In the genomic region with DNA sequence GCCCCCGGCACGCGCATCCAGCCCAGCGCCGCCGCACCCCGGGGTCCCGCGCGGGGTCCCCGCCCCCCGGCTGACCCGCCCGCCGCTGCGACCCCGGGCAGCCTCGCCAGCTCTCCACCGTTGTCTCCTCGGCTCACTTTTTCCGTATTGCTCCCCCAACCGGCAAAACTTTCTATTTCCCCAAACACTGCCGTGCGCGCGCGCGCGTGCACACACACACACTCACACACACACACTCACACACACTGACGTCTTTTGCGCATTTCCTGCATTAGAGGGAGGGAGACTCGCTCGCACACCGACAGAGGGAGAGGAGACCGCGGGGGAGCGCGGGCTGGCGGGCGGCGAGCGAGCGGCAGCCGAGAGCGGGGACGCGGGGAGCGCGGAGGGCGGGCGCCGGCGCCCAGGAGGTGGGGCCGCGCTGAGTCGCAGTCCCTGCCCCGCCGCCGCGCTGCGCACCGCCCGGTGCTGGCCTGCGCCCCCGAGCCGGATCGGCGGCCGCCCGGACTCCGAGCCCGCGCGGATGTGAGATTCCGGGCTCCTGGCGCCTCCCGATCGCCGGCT, we compare ENCODE assay signal across 1 cellular context.
TF ChIP-seq lines count a peak whose summit lies in the region.

No MANE protein-coding gene starts in this region.

TF ChIP-seq in K562, 482 proteins besides CTCF, POLR2A, EP300 and RAD21 (continued from another document and continues in another):
- TF ChIP-seq, protein P1, sequence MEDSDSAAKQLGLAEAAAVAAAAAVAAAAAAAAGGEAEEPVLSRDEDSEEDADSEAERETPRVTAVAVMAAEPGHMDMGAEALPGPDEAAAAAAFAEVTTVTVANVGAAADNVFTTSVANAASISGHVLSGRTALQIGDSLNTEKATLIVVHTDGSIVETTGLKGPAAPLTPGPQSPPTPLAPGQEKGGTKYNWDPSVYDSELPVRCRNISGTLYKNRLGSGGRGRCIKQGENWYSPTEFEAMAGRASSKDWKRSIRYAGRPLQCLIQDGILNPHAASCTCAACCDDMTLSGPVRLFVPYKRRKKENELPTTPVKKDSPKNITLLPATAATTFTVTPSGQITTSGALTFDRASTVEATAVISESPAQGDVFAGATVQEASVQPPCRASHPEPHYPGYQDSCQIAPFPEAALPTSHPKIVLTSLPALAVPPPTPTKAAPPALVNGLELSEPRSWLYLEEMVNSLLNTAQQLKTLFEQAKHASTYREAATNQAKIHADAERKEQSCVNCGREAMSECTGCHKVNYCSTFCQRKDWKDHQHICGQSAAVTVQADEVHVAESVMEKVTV (CRISPR knock-in tag; IDR thresholded peaks at IDR 0.05) = no peak
- TF ChIP-seq, protein P2, sequence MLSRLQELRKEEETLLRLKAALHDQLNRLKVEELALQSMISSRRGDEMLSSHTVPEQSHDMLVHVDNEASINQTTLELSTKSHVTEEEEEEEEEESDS (CRISPR knock-in tag; IDR thresholded peaks at IDR 0.05) = no peak
- peak; percentile 33; the same call in 1 of the 2 replicates for TF ChIP-seq L3MBTL2 (IDR thresholded peaks at IDR 0.05)
- peak; percentile 52 for TF ChIP-seq BHLHE40 (IDR thresholded peaks at IDR 0.05; ENCODE audit: low read length)
- TF ChIP-seq DMBX1 (CRISPR knock-in tag; IDR thresholded peaks at IDR 0.05; ENCODE audit: borderline replicate concordance) = no peak; the same call in 1 of the 2 replicates
- TF ChIP-seq ZNF311 (CRISPR knock-in tag; IDR thresholded peaks at IDR 0.05) = 0 out of 2 replicates have a peak, but pooled peaks have one; percentile 32
- TF ChIP-seq SAFB2 (IDR thresholded peaks at IDR 0.05; ENCODE audit: borderline replicate concordance, low read depth, low read length, severe bottlenecking) = no peak
- TF ChIP-seq CHD1 (IDR thresholded peaks at IDR 0.05; ENCODE audit: low read length) = no peak
- TF ChIP-seq NCOA2 (IDR thresholded peaks at IDR 0.05; ENCODE audit: partially characterized antibody in 2 of 2) = no peak
- no peak for TF ChIP-seq RBM14 (IDR thresholded peaks at IDR 0.05; ENCODE audit: borderline replicate concordance, insufficient read depth, low read depth, low read length)
- no peak for TF ChIP-seq KLF16 (IDR thresholded peaks at IDR 0.05)
- no peak for TF ChIP-seq KDM5B (IDR thresholded peaks at IDR 0.05; ENCODE audit: insufficient replicate concordance, low read depth, low read length)
- no peak for TF ChIP-seq TEAD2 (tag; IDR thresholded peaks at IDR 0.05)
- 0 out of 2 replicates have a peak, but pooled peaks have one; percentile 9 for TF ChIP-seq TCF3 (CRISPR knock-in tag; IDR thresholded peaks at IDR 0.05)
- no peak for TF ChIP-seq KAT8 (IDR thresholded peaks at IDR 0.05; ENCODE audit: low read depth)
- no peak for TF ChIP-seq IRF2 (CRISPR knock-in tag; IDR thresholded peaks at IDR 0.05)
- TF ChIP-seq GATAD2B (IDR thresholded peaks at IDR 0.05; ENCODE audit: borderline replicate concordance) = 0 out of 2 replicates have a peak, but pooled peaks have one; percentile 26
- no peak for TF ChIP-seq ZNF316 (IDR thresholded peaks at IDR 0.05)
- TF ChIP-seq ZNF408 (CRISPR knock-in tag; IDR thresholded peaks at IDR 0.05; ENCODE audit: low read depth) = no peak
- TF ChIP-seq ZNF830 (CRISPR knock-in tag; IDR thresholded peaks at IDR 0.05) = no peak
- TF ChIP-seq ETV6 (IDR thresholded peaks at IDR 0.05; ENCODE audit: borderline replicate concordance in 1 of 2, low read depth in 2 of 2, low read length in 1 of 2) = peak in 1 of 2 experiments; percentile 49; a peak in 1 of 4 replicates
- TF ChIP-seq ETV6 (CRISPR knock-in tag; IDR thresholded peaks at IDR 0.05; ENCODE audit: borderline replicate concordance) = no peak
- TF ChIP-seq, protein P3, sequence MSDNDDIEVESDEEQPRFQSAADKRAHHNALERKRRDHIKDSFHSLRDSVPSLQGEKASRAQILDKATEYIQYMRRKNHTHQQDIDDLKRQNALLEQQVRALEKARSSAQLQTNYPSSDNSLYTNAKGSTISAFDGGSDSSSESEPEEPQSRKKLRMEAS (CRISPR knock-in tag; IDR thresholded peaks at IDR 0.05) = no peak
- TF ChIP-seq BACH1 (tag; IDR thresholded peaks at IDR 0.05) = no peak
- TF ChIP-seq WHSC1 (IDR thresholded peaks at IDR 0.05; ENCODE audit: low read length) = no peak
- TF ChIP-seq, protein P4, sequence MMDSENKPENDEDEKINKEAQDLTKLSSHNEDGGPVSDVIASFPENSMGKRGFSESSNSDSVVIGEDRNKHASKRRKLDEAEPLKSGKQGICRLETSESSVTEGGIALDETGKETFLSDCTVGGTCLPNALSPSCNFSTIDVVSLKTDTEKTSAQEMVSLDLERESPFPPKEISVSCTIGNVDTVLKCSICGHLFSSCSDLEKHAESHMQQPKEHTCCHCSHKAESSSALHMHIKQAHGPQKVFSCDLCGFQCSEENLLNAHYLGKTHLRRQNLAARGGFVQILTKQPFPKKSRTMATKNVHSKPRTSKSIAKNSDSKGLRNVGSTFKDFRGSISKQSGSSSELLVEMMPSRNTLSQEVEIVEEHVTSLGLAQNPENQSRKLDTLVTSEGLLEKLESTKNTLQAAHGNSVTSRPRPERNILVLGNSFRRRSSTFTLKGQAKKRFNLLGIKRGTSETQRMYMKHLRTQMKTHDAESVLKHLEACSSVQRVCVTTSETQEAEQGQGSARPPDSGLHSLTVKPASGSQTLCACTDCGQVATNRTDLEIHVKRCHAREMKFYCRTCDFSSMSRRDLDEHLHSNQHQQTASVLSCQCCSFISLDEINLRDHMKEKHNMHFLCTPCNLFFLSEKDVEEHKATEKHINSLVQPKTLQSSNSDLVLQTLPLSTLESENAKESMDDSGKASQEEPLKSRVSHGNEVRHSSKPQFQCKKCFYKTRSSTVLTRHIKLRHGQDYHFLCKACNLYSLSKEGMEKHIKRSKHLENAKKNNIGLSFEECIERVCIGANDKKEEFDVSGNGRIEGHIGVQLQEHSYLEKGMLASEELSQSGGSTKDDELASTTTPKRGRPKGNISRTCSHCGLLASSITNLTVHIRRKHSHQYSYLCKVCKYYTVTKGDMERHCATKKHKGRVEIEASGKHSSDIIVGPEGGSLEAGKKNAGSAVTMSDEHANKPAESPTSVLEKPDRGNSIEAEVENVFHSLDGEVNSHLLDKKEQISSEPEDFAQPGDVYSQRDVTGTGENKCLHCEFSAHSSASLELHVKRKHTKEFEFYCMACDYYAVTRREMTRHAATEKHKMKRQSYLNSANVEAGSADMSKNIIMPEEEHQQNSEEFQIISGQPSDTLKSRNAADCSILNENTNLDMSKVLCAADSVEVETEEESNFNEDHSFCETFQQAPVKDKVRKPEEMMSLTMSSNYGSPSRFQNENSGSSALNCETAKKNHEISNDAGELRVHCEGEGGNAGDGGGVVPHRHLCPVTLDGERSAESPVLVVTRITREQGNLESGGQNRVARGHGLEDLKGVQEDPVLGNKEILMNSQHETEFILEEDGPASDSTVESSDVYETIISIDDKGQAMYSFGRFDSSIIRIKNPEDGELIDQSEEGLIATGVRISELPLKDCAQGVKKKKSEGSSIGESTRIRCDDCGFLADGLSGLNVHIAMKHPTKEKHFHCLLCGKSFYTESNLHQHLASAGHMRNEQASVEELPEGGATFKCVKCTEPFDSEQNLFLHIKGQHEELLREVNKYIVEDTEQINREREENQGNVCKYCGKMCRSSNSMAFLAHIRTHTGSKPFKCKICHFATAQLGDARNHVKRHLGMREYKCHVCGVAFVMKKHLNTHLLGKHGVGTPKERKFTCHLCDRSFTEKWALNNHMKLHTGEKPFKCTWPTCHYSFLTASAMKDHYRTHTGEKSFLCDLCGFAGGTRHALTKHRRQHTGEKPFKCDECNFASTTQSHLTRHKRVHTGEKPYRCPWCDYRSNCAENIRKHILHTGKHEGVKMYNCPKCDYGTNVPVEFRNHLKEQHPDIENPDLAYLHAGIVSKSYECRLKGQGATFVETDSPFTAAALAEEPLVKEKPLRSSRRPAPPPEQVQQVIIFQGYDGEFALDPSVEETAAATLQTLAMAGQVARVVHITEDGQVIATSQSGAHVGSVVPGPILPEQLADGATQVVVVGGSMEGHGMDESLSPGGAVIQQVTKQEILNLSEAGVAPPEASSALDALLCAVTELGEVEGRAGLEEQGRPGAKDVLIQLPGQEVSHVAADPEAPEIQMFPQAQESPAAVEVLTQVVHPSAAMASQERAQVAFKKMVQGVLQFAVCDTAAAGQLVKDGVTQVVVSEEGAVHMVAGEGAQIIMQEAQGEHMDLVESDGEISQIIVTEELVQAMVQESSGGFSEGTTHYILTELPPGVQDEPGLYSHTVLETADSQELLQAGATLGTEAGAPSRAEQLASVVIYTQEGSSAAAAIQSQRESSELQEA (IDR thresholded peaks at IDR 0.05; ENCODE audit: low read depth) = no peak
- no peak for TF ChIP-seq CBFA2T3 (IDR thresholded peaks at IDR 0.05)
- no peak for TF ChIP-seq SMARCC2 (IDR thresholded peaks at IDR 0.05; ENCODE audit: low read depth)
- TF ChIP-seq ARID1B (IDR thresholded peaks at IDR 0.05) = no peak; the same call in 1 of the 2 replicates
- no peak for TF ChIP-seq HMG20B (CRISPR knock-in tag; IDR thresholded peaks at IDR 0.05)
- TF ChIP-seq RB1 (IDR thresholded peaks at IDR 0.05; ENCODE audit: low read depth) = peak; percentile 92; the same call in 1 of the 2 replicates
- no peak for TF ChIP-seq MXI1 (IDR thresholded peaks at IDR 0.05; ENCODE audit: low read depth, low read length)
- TF ChIP-seq, protein P5, sequence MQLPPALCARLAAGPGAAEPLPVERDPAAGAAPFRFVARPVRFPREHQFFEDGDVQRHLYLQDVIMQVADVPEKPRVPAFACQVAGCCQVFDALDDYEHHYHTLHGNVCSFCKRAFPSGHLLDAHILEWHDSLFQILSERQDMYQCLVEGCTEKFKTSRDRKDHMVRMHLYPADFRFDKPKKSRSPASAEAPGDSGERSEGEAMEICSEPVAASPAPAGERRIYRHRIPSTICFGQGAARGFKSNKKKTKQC (CRISPR knock-in tag; IDR thresholded peaks at IDR 0.05) = no peak
- TF ChIP-seq, protein P6, sequence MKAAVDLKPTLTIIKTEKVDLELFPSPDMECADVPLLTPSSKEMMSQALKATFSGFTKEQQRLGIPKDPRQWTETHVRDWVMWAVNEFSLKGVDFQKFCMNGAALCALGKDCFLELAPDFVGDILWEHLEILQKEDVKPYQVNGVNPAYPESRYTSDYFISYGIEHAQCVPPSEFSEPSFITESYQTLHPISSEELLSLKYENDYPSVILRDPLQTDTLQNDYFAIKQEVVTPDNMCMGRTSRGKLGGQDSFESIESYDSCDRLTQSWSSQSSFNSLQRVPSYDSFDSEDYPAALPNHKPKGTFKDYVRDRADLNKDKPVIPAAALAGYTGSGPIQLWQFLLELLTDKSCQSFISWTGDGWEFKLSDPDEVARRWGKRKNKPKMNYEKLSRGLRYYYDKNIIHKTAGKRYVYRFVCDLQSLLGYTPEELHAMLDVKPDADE (conservative IDR thresholded peaks at IDR 0.05; ENCODE audit: control insufficient read depth, low read depth, low read length) = no peak
- no peak for TF ChIP-seq SREBF1 (IDR thresholded peaks at IDR 0.05; ENCODE audit: borderline replicate concordance, low read depth, low read length)
- TF ChIP-seq HMG20A (CRISPR knock-in tag; conservative IDR thresholded peaks at IDR 0.05) = no peak
- TF ChIP-seq, protein P7, sequence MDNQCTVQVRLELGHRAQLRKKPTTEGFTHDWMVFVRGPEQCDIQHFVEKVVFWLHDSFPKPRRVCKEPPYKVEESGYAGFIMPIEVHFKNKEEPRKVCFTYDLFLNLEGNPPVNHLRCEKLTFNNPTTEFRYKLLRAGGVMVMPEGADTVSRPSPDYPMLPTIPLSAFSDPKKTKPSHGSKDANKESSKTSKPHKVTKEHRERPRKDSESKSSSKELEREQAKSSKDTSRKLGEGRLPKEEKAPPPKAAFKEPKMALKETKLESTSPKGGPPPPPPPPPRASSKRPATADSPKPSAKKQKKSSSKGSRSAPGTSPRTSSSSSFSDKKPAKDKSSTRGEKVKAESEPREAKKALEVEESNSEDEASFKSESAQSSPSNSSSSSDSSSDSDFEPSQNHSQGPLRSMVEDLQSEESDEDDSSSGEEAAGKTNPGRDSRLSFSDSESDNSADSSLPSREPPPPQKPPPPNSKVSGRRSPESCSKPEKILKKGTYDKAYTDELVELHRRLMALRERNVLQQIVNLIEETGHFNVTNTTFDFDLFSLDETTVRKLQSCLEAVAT (IDR thresholded peaks at IDR 0.05) = peak; percentile 48 to 73; a peak in 2 of 4 replicates
- no peak for TF ChIP-seq FIP1L1 (IDR thresholded peaks at IDR 0.05; ENCODE audit: low read depth, low read length, poor library complexity, severe bottlenecking)
- peak; percentile 84 to 87 for TF ChIP-seq NRF1 (conservative IDR thresholded peaks at IDR 0.05 in 1 of 2, IDR thresholded peaks at IDR 0.05 in 1 of 2)
- no peak for TF ChIP-seq TSC22D4 (tag; IDR thresholded peaks at IDR 0.05)
- TF ChIP-seq E2F3 (CRISPR knock-in tag; IDR thresholded peaks at IDR 0.05) = peak; percentile 37; the same call in 1 of the 2 replicates
- peak; percentile 66; the same call in 1 of the 2 replicates for TF ChIP-seq LCOR (CRISPR knock-in tag; IDR thresholded peaks at IDR 0.05)
- TF ChIP-seq, protein P8, sequence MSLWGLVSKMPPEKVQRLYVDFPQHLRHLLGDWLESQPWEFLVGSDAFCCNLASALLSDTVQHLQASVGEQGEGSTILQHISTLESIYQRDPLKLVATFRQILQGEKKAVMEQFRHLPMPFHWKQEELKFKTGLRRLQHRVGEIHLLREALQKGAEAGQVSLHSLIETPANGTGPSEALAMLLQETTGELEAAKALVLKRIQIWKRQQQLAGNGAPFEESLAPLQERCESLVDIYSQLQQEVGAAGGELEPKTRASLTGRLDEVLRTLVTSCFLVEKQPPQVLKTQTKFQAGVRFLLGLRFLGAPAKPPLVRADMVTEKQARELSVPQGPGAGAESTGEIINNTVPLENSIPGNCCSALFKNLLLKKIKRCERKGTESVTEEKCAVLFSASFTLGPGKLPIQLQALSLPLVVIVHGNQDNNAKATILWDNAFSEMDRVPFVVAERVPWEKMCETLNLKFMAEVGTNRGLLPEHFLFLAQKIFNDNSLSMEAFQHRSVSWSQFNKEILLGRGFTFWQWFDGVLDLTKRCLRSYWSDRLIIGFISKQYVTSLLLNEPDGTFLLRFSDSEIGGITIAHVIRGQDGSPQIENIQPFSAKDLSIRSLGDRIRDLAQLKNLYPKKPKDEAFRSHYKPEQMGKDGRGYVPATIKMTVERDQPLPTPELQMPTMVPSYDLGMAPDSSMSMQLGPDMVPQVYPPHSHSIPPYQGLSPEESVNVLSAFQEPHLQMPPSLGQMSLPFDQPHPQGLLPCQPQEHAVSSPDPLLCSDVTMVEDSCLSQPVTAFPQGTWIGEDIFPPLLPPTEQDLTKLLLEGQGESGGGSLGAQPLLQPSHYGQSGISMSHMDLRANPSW (CRISPR knock-in tag; IDR thresholded peaks at IDR 0.05) = no peak
- no peak for TF ChIP-seq ARHGAP35 (IDR thresholded peaks at IDR 0.05; ENCODE audit: partially characterized antibody)
- TF ChIP-seq CBX8 (IDR thresholded peaks at IDR 0.05; ENCODE audit: borderline replicate concordance, extremely low read depth, low read depth, low read length, poor library complexity, severe bottlenecking) = no peak
- no peak for TF ChIP-seq ZNF282 (CRISPR knock-in tag; IDR thresholded peaks at IDR 0.05)
